ENCODE assay signal across 32 cellular contexts in the genomic region with DNA sequence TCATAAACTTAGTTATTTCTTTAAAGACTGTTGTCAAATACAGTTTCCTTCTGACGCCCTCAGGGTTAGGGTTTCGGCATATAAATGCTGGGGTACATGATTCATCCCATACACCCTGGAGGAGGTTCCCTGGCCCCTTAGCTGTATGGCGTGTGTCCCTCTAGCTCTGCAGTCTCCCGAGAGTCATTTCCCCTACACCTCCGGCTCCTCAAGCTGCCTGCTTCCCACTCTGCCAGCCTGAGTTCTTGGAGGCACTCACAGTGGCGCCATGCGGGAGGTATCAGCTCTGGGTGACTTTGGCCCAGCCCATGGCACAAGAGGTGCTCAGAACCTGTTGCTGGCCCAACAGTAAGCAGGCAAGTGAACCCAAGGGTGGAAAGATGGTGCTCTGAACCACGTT.
"Had no signal": no experiment of that assay in that cellular context is flagged by ENCODE, and none has a peak within 500 bp of the region (broad histone marks: within the 10 kb centered on the region; RNA-seq: fewer than 3 reads in every experiment).

No MANE protein-coding gene starts in this region.

- ATAC-seq: activated CD4-positive, alpha-beta T cell treated with anti-CD3 and anti-CD28 coated beads for 36 hours; activated naive CD8-positive, alpha-beta T cell treated with anti-CD3 and anti-CD28 coated beads, Interleukin-2, amount 50 U/mL, for 24 hours; PC-3 had no signal

- H3K9me3 Mint-ChIP-seq: activated CD4-positive, alpha-beta memory T cell treated with anti-CD3 and anti-CD28 coated beads for 36 hours; activated naive CD8-positive, alpha-beta T cell treated with anti-CD3 and anti-CD28 coated beads, Interleukin-2, amount 50 U/mL, for 24 hours; activated T-helper 2 cell treated with anti-CD3 and anti-CD28 coated beads, Interferon-gamma antibody, Interleukin-2, Interleukin-4, amounts not matched to agents 10 μg/mL and 5 μg/mL and 100 μg/mL, durations not matched to agents 14 hours and 24 hours and 36 hours; T-helper 1 cell treated with Interleukin-12 subunit alpha and Interleukin-12 subunit beta and Interleukin-4 antibody, amounts not matched to agents 30 μg/mL and 1 μg/mL, for 36 hours; T-helper 2 cell treated with Interferon-gamma antibody and Interleukin-4, amounts not matched to agents 5 μg/mL and 100 μg/mL, for 36 hours had no signal

- DNase-seq: activated CD4-positive, alpha-beta memory T cell treated with anti-CD3 and anti-CD28 coated beads for 36 hours; activated CD4-positive, alpha-beta T cell treated with anti-CD3 and anti-CD28 coated beads for 36 hours; activated CD4-positive, alpha-beta T cell treated with anti-CD3 and anti-CD28 coated beads, Interleukin-2, amount 50 U/mL, for 1 hour; activated gamma-delta T cell; activated naive CD4-positive, alpha-beta T cell treated with Interleukin-2 at 50 U/mL for 16 hours; activated naive CD8-positive, alpha-beta T cell treated with anti-CD3 and anti-CD28 coated beads, Interleukin-2, amount 50 U/mL, for 24 hours; activated T-cell treated with anti-CD3 and anti-CD28 coated beads, Interleukin-2, amount 50 U/mL, for 1 hour; aorta; brain microvascular endothelial cell; central memory CD4-positive, alpha-beta T cell; Kasumi-1; KG1; MG63; NCI-H1048; NCI-H1105 treated with DMSO at 0.1 percent for 48 hours; NCI-H1436; NCI-H1694; NCI-H1930; NCI-H2081 treated with DMSO at 0.1 percent for 48 hours; NCI-H510A; NCI-H526; NCI-H748 treated with DMSO at 0.1 percent for 48 hours; NK-92 treated with Interleukin-12 subunit alpha and Interleukin-12 subunit beta, amount 100 ng/mL, for 24 hours; PC-3; Peyer's patch; RPMI8226; SHP77 treated with DMSO at 0.1 percent for 48 hours; SK-N-SH had no signal

- H3K36me3 Mint-ChIP-seq: activated CD4-positive, alpha-beta memory T cell treated with anti-CD3 and anti-CD28 coated beads for 36 hours; activated naive CD8-positive, alpha-beta T cell had no signal

- H3K27me3 Mint-ChIP-seq: activated CD4-positive, alpha-beta memory T cell treated with anti-CD3 and anti-CD28 coated beads for 36 hours; activated CD4-positive, alpha-beta T cell treated with anti-CD3 and anti-CD28 coated beads for 36 hours; activated naive CD8-positive, alpha-beta T cell; activated naive CD8-positive, alpha-beta T cell treated with anti-CD3 and anti-CD28 coated beads, Interleukin-2, amount 50 U/mL, for 24 hours had no signal

- H3K27ac Mint-ChIP-seq: activated CD4-positive, alpha-beta memory T cell treated with anti-CD3 and anti-CD28 coated beads for 36 hours; activated CD4-positive, alpha-beta T cell treated with anti-CD3 and anti-CD28 coated beads for 36 hours; activated naive CD8-positive, alpha-beta T cell; activated naive CD8-positive, alpha-beta T cell treated with anti-CD3 and anti-CD28 coated beads, Interleukin-2, amount 50 U/mL, for 24 hours; activated T-helper 2 cell treated with anti-CD3 and anti-CD28 coated beads, Interferon-gamma antibody, Interleukin-2, Interleukin-4, amounts not matched to agents 10 μg/mL and 5 μg/mL and 100 μg/mL, durations not matched to agents 14 hours and 24 hours and 36 hours; T-helper 1 cell treated with Interleukin-12 subunit alpha and Interleukin-12 subunit beta and Interleukin-4 antibody, amounts not matched to agents 30 μg/mL and 1 μg/mL, for 36 hours; T-helper 2 cell treated with Interferon-gamma antibody and Interleukin-4, amounts not matched to agents 5 μg/mL and 100 μg/mL, for 36 hours had no signal

- H3K4me3 Mint-ChIP-seq: activated CD4-positive, alpha-beta memory T cell treated with anti-CD3 and anti-CD28 coated beads for 36 hours; activated CD4-positive, alpha-beta T cell treated with anti-CD3 and anti-CD28 coated beads for 36 hours; activated naive CD8-positive, alpha-beta T cell; activated naive CD8-positive, alpha-beta T cell treated with anti-CD3 and anti-CD28 coated beads, Interleukin-2, amount 50 U/mL, for 24 hours; T-helper 1 cell treated with Interleukin-12 subunit alpha and Interleukin-12 subunit beta and Interleukin-4 antibody, amounts not matched to agents 30 μg/mL and 1 μg/mL, for 36 hours; T-helper 2 cell treated with Interferon-gamma antibody and Interleukin-4, amounts not matched to agents 5 μg/mL and 100 μg/mL, for 36 hours had no signal
